11 cellular contexts compared by ENCODE assay signal in genomic region chr6:11969092-11969491, GRCh38. TPM values are rescaled to one million over a fixed set of nuclear protein-coding genes. Genes with fewer than 3 reads are reported as not detected.
DNase-seq lines count a peak whose midpoint lies in the region; ATAC-seq and TF ChIP-seq lines count a peak whose summit lies in the region.
"Had no signal": no experiment of that assay in that cellular context is flagged by ENCODE, and none has a peak within 500 bp of the region (broad histone marks: within the 10 kb centered on the region; RNA-seq: fewer than 3 reads in every experiment).

No MANE protein-coding gene starts in this region.

- H3K18ac ChIP-seq in neuronal stem cell (ENCODE audit: low read length), result no peak overlapping the region

- H3K4me3 Mint-ChIP-seq in activated CD8-positive, alpha-beta T cell treated with anti-CD3 and anti-CD28 coated beads, Interleukin-2, amount 10 ng/mL, durations not matched to agents 7 days and 5 days, result no peak overlapping the region
- H3K4me3 Mint-ChIP-seq: CD14-positive monocyte had no signal

- POLR2A ChIA-PET in activated CD8-positive, alpha-beta T cell treated with anti-CD3 and anti-CD28 coated beads, Interleukin-2, amount 10 ng/mL, durations not matched to agents 7 days and 5 days (lab: Charles Lee), result no interaction called here

- H3K36me3 ChIP-seq in left ventricle myocardium inferior, result no peaks in the 10 kb centered on the region
- no peaks in the 10 kb centered on the region for H3K36me3 ChIP-seq in neuronal stem cell (replicated peaks in 1 of 2; ENCODE audit: control insufficient read depth in 2 of 2, insufficient read depth in 2 of 2, low read length in 2 of 2)
- no peaks in the 10 kb centered on the region for H3K36me3 ChIP-seq in psoas muscle (ENCODE audit: insufficient read depth in 1 of 2, low read depth in 1 of 2)

- H3K4me1 Mint-ChIP-seq in activated CD8-positive, alpha-beta T cell treated with anti-CD3 and anti-CD28 coated beads, Interleukin-2, amount 10 ng/mL, durations not matched to agents 7 days and 5 days (ENCODE audit: low read depth), result peaks cover 4% of the 10 kb centered on the region

- H3K79me1 ChIP-seq in neuronal stem cell (ENCODE audit: low read depth, low read length), result no peaks in the 10 kb centered on the region

- no peak for TF ChIP-seq CTCF in left ventricle myocardium inferior (IDR thresholded peaks at IDR 0.05; ENCODE audit: borderline replicate concordance)
- no peak for TF ChIP-seq CTCF in psoas muscle (IDR thresholded peaks at IDR 0.05)

- no peak overlapping the region for H2BK12ac ChIP-seq in neuronal stem cell (ENCODE audit: low read length)

- H2BK5ac ChIP-seq in neuronal stem cell (ENCODE audit: low read length), result no peak overlapping the region

- H2AK5ac ChIP-seq in neuronal stem cell (ENCODE audit: low read depth, low read length), result no peak overlapping the region

- H3K14ac ChIP-seq in neuronal stem cell (ENCODE audit: low read length), result no peak overlapping the region

- H3K27ac Mint-ChIP-seq in activated CD8-positive, alpha-beta T cell treated with anti-CD3 and anti-CD28 coated beads, Interleukin-2, amount 10 ng/mL, durations not matched to agents 7 days and 5 days, result no peak overlapping the region
- H3K27ac Mint-ChIP-seq: CD14-positive monocyte had no signal

- H3K9me3 ChIP-seq in left ventricle myocardium inferior (replicated peaks), result no peaks in the 10 kb centered on the region
- no peaks in the 10 kb centered on the region for H3K9me3 ChIP-seq in neuronal stem cell (replicated peaks in 1 of 2; ENCODE audit: control insufficient read depth in 2 of 2, insufficient read depth in 1 of 2, low read depth in 1 of 2, low read length in 2 of 2)
- no peaks in the 10 kb centered on the region for H3K9me3 ChIP-seq in psoas muscle

- H3K4me1 ChIP-seq in left ventricle myocardium inferior (peaks cover 28% of the 10 kb centered on the region), neuronal stem cell (ENCODE audit: control insufficient read depth in 2 of 2, insufficient read depth in 1 of 2, low read depth in 1 of 2, low read length in 2 of 2) (no peaks in the 10 kb centered on the region), psoas muscle (no peaks in the 10 kb centered on the region)

- intact Hi-C loops in left ventricle myocardium inferior (cut with micrococcal nuclease) (no loop called here), psoas muscle (cut with DNase I) (no loop called here)

- no peaks in the 10 kb centered on the region for H3K27me3 ChIP-seq in left ventricle myocardium inferior (ENCODE audit: low read depth)
- no peaks in the 10 kb centered on the region for H3K27me3 ChIP-seq in neuronal stem cell (ENCODE audit: control insufficient read depth in 3 of 3, insufficient read depth in 3 of 3, low read depth in 1 of 3, low read length in 3 of 3)
- no peaks in the 10 kb centered on the region for H3K27me3 ChIP-seq in psoas muscle (ENCODE audit: insufficient read depth in 3 of 3, low read length in 2 of 3)

- ATAC-seq in GM18868 (IDR thresholded peaks at IDR 0.05; ENCODE audit: unreplicated experiment) (no peak), psoas muscle (no peak)
- no peak for ATAC-seq in activated CD8-positive, alpha-beta T cell treated with anti-CD3 and anti-CD28 coated beads, Interleukin-2, amount 10 ng/mL, durations not matched to agents 7 days and 5 days

- no peak overlapping the region for H4K91ac ChIP-seq in neuronal stem cell (ENCODE audit: low read depth, low read length, poor library complexity)

- H3K4me3 ChIP-seq in left ventricle myocardium inferior, result peak overlapping the region; percentile 38
- H3K4me3 ChIP-seq in skeletal muscle cell (ENCODE audit: low read depth, low read length), result no peak overlapping the region
- no peak overlapping the region for H3K4me3 ChIP-seq in neuronal stem cell (ENCODE audit: low read length in 2 of 2)
- H3K4me3 ChIP-seq in psoas muscle, result no peak overlapping the region

- WGBS in neuronal stem cell (ENCODE audit: extremely low coverage in 2 of 2, insufficient read length in 2 of 2, insufficient replicate concordance in 1 of 2), 2 donors, result no CpG with 5 or more reads among the region's 2 CpGs
- WGBS in psoas muscle, 3 donors, result 42 to 52% (median 44%) methylated on average over 2 of the region's 2 CpGs

- peak overlapping the region; percentile 66 for H3K27ac ChIP-seq in left ventricle myocardium inferior (replicated peaks)
- H3K27ac ChIP-seq in neuronal stem cell (replicated peaks; ENCODE audit: low read length), result no peak overlapping the region
- H3K27ac ChIP-seq in psoas muscle, result no peak overlapping the region

- no peaks in the 10 kb centered on the region for H3K9me3 Mint-ChIP-seq in activated CD8-positive, alpha-beta T cell treated with anti-CD3 and anti-CD28 coated beads, Interleukin-2, amount 10 ng/mL, durations not matched to agents 7 days and 5 days (ENCODE audit: insufficient read depth)
- H3K9me3 Mint-ChIP-seq: CD14-positive monocyte had no signal

- no peak overlapping the region for H3K23ac ChIP-seq in neuronal stem cell (ENCODE audit: low read depth, low read length, poor library complexity)

- H3K27me3 Mint-ChIP-seq in activated CD8-positive, alpha-beta T cell treated with anti-CD3 and anti-CD28 coated beads, Interleukin-2, amount 10 ng/mL, durations not matched to agents 7 days and 5 days (ENCODE audit: low read depth), result no peaks in the 10 kb centered on the region

- DNase-seq in EH (ENCODE audit: low read depth) (peak; percentile 80), astrocyte of the hippocampus (ENCODE audit: low read depth, low spot score) (peak; percentile 72), left ventricle myocardium inferior (no peak), skeletal muscle cell (ENCODE audit: low read depth) (peak; percentile 47), neuronal stem cell (ENCODE audit: low spot score) (no peak), psoas muscle (no peak)
- DNase-seq in activated CD8-positive, alpha-beta T cell treated with anti-CD3 and anti-CD28 coated beads, Interleukin-2, amount 10 ng/mL, durations not matched to agents 7 days and 5 days, result no peak
- DNase-seq: amniotic stem cell, NCI-H526 treated with DMSO at 0.1 percent for 48 hours had no signal

- no peak overlapping the region for H2BK15ac ChIP-seq in neuronal stem cell (ENCODE audit: low read length)

- no peak overlapping the region for H2BK120ac ChIP-seq in neuronal stem cell (ENCODE audit: low read depth, low read length)

- H3K36me3 Mint-ChIP-seq in activated CD8-positive, alpha-beta T cell treated with anti-CD3 and anti-CD28 coated beads, Interleukin-2, amount 10 ng/mL, durations not matched to agents 7 days and 5 days (ENCODE audit: low read depth), result no peaks in the 10 kb centered on the region
- H3K36me3 Mint-ChIP-seq: CD14-positive monocyte had no signal

- CTCF ChIA-PET in activated CD8-positive, alpha-beta T cell treated with anti-CD3 and anti-CD28 coated beads, Interleukin-2, amount 10 ng/mL, durations not matched to agents 7 days and 5 days (lab: Charles Lee), result no interaction called here

- no peak overlapping the region for H3K4ac ChIP-seq in neuronal stem cell (ENCODE audit: low read length)

- H4K8ac ChIP-seq in neuronal stem cell (ENCODE audit: low read depth, low read length), result no peak overlapping the region

- no peak overlapping the region for H3K9ac ChIP-seq in neuronal stem cell (ENCODE audit: low read depth, low read length, poor library complexity)

- no peak overlapping the region for H2AFZ ChIP-seq in neuronal stem cell (ENCODE audit: low read length)

- H3K4me2 ChIP-seq in neuronal stem cell (ENCODE audit: insufficient read depth, low read length, poor library complexity, severe bottlenecking), result no peak overlapping the region

RNA-seq across cellular contexts. Expression of gene HIVEP1, which starts 43.0 kb away (rescaled TPM):
- total RNA-seq in left ventricle myocardium inferior (13.7 TPM), psoas muscle (10 to 100 TPM in 2 of 4 donors, 1 to 10 TPM in 2; 6.7 to 13.1 (median 9.0) TPM)
- 10 to 100 TPM; 21.2 to 21.4 TPM for total RNA-seq in activated CD8-positive, alpha-beta T cell treated with anti-CD3 and anti-CD28 coated beads, Interleukin-2, amount 10 ng/mL, durations not matched to agents 7 days and 5 days
- 14.1 TPM for polyA plus RNA-seq in neuronal stem cell (2013, experiment 1 of 2)
- polyA plus RNA-seq in neuronal stem cell (2013, experiment 2 of 2), result 12.9 TPM
- polyA plus RNA-seq in psoas muscle, result 1 to 10 TPM; 4.0 to 6.3 (median 4.7) TPM

Comparison
In these comparisons a context has a peak if more than half of its experiments do, and no peak if none do; other contexts are left out.
1. DNase-seq: peak in EH (single experiment), astrocyte of the hippocampus (single experiment) and skeletal muscle cell (single experiment); none in left ventricle myocardium inferior (single experiment), activated CD8-positive, alpha-beta T cell treated with anti-CD3 and anti-CD28 coated beads, Interleukin-2, amount 10 ng/mL, durations not matched to agents 7 days and 5 days (single experiment), neuronal stem cell (single experiment) and psoas muscle (0 of 2).